In the genomic region with DNA sequence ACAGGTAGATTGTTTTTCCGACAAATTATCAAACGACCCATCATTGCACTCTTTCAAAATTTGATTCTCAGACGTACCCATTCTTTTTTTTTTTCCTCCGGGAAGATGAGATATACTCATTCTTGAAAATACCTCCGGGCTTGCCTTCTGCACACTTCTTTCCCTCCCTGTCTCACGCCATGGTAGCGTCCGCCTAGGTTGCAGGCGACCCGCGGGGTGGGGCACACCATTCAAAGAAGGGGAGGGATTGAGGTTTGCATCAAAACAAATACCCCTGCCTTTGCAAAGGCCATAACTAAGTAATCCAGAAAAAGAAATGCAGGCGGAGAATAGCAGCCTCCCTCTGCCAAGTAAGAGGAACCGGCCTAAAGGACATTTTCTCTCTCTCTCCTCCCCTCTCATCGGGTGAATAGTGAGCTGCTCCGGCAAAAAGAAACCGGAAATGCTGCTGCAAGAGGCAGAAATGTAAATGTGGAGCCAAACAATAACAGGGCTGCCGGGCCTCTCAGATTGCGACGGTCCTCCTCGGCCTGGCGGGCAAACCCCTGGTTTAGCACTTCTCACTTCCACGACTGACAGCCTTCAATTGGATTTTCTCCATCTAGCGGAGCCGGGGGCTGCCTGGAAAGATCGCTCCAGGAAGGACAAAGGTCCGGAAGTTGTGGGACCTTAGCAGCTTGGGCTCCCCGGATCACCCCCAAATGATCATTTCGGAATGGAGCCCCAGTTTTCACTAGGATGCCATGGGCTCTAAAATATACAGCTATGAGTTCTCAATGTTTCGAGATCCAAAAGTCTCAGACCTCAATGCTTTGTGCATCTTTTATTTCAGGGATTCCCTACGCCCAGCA, we compare ENCODE assay signal across 8 cellular contexts. TPM values are rescaled to one million over a fixed set of nuclear protein-coding genes. Genes with fewer than 3 reads are reported as not detected.
DNase-seq lines count a peak whose midpoint lies in the region; ATAC-seq and TF ChIP-seq lines count a peak whose summit lies in the region.

No MANE protein-coding gene starts in this region.

- peak overlapping the region; percentile 99 for H3K27ac ChIP-seq in fibroblast of lung (ENCODE audit: insufficient read depth, low read length)

- peak overlapping the region; percentile 94 for H3K9ac ChIP-seq in fibroblast of lung (ENCODE audit: insufficient read depth, low read length)

- H3K4me1 Mint-ChIP-seq in activated T-cell treated with anti-CD3 and anti-CD28 coated beads, Interleukin-2, amount 50 U/mL, for 72 hours (ENCODE audit: low read depth): peaks cover 48% of the 10 kb centered on the region
- H3K4me1 Mint-ChIP-seq in natural killer cell: peaks cover 34 to 37% of the 10 kb centered on the region in 2 donors
- peaks cover 25 to 46% of the 10 kb centered on the region in 2 donors for H3K4me1 Mint-ChIP-seq in stimulated activated naive B cell treated with anti-CD40 and anti-IgM and Interleukin-4, amounts not matched to agents 10 μg/mL and 1 μg/mL and 100 μg/mL, for 72 hours

- H3K27me3 ChIP-seq in fibroblast of lung (ENCODE audit: control insufficient read depth, insufficient read depth, low read length): no peaks in the 10 kb centered on the region

- H3K27ac Mint-ChIP-seq in activated T-cell treated with anti-CD3 and anti-CD28 coated beads, Interleukin-2, amount 50 U/mL, for 72 hours: peak overlapping the region; percentile 99
- H3K27ac Mint-ChIP-seq in natural killer cell: peak overlapping the region; percentile 96 to 100
- H3K27ac Mint-ChIP-seq in stimulated activated naive B cell treated with anti-CD40 and anti-IgM and Interleukin-4, amounts not matched to agents 10 μg/mL and 1 μg/mL and 100 μg/mL, for 72 hours: peak overlapping the region; percentile 99

- no peaks in the 10 kb centered on the region for H3K9me3 ChIP-seq in fibroblast of lung (ENCODE audit: control insufficient read depth, insufficient read depth, low read depth, low read length)

- no peaks in the 10 kb centered on the region for H3K9me3 Mint-ChIP-seq in activated T-cell treated with anti-CD3 and anti-CD28 coated beads, Interleukin-2, amount 50 U/mL, for 72 hours
- H3K9me3 Mint-ChIP-seq in natural killer cell: no peaks in the 10 kb centered on the region
- no peaks in the 10 kb centered on the region for H3K9me3 Mint-ChIP-seq in stimulated activated naive B cell treated with anti-CD40 and anti-IgM and Interleukin-4, amounts not matched to agents 10 μg/mL and 1 μg/mL and 100 μg/mL, for 72 hours

- DNase-seq in DMS 273 (lab: John Stamatoyannopoulos, UW; ENCODE audit: unreplicated experiment): peak; percentile 90
- peak; percentile 82 to 85 for DNase-seq in activated T-cell treated with anti-CD3 and anti-CD28 coated beads, Interleukin-2, amount 50 U/mL, for 72 hours
- peak; percentile 87 to 91 for DNase-seq in fibroblast of lung (ENCODE audit: low read depth in 2 of 2)
- peak; percentile 76 for DNase-seq in natural killer cell
- peak; percentile 82 for DNase-seq in stimulated activated naive B cell treated with anti-CD40 and anti-IgM and Interleukin-4, amounts not matched to agents 10 μg/mL and 1 μg/mL and 100 μg/mL, for 72 hours

- no peak; the same call in 1 of the 2 replicates for TF ChIP-seq EP300 in Ishikawa (IDR thresholded peaks at IDR 0.05; ENCODE audit: borderline replicate concordance)

- H3K36me3 ChIP-seq in fibroblast of lung (ENCODE audit: control insufficient read depth, insufficient read depth, low read length): no peaks in the 10 kb centered on the region

- intact Hi-C loops in natural killer cell (cut with micrococcal nuclease): loop anchor here (1.0 to 10.0 kb wide), 12 partner anchors 72 to 672 kb away; partner anchors contain the start of genes ACADVL, CYB5D1, DLG4 and FXR2

- ATAC-seq in GM21529 (IDR thresholded peaks at IDR 0.05; ENCODE audit: unreplicated experiment) (peak; percentile 42), natural killer cell (peak; percentile 58 to 71 (median 59))
- ATAC-seq in activated T-cell treated with anti-CD3 and anti-CD28 coated beads, Interleukin-2, amount 50 U/mL, for 72 hours (replicated peaks in 1 of 2): peak; percentile 53 to 54
- ATAC-seq in stimulated activated naive B cell treated with anti-CD40 and anti-IgM and Interleukin-4, amounts not matched to agents 10 μg/mL and 1 μg/mL and 100 μg/mL, for 72 hours (replicated peaks): peak; percentile 48 to 61

- peaks cover 9% of the 10 kb centered on the region for H3K4me1 ChIP-seq in fibroblast of lung (ENCODE audit: control insufficient read depth, extremely low read depth, insufficient read depth, low read length)

- H3K36me3 Mint-ChIP-seq in activated T-cell treated with anti-CD3 and anti-CD28 coated beads, Interleukin-2, amount 50 U/mL, for 72 hours (ENCODE audit: insufficient read depth in 2 of 2): peaks cover 5 to 23% of the 10 kb centered on the region in 2 donors
- H3K36me3 Mint-ChIP-seq in natural killer cell: no peaks in the 10 kb centered on the region
- peaks cover 14 to 38% of the 10 kb centered on the region in 2 donors for H3K36me3 Mint-ChIP-seq in stimulated activated naive B cell treated with anti-CD40 and anti-IgM and Interleukin-4, amounts not matched to agents 10 μg/mL and 1 μg/mL and 100 μg/mL, for 72 hours

- no peaks in the 10 kb centered on the region for H4K20me1 ChIP-seq in fibroblast of lung (ENCODE audit: control insufficient read depth, extremely low read depth, insufficient read depth, low read length)

- peaks cover 28% of the 10 kb centered on the region for H3K79me2 ChIP-seq in fibroblast of lung (ENCODE audit: control insufficient read depth, insufficient read depth, low read length)

- H3K4me3 Mint-ChIP-seq in activated T-cell treated with anti-CD3 and anti-CD28 coated beads, Interleukin-2, amount 50 U/mL, for 72 hours: peak overlapping the region; percentile 88 to 97
- H3K4me3 Mint-ChIP-seq in natural killer cell: peak overlapping the region; percentile 92
- peak overlapping the region; percentile 88 to 91 for H3K4me3 Mint-ChIP-seq in stimulated activated naive B cell treated with anti-CD40 and anti-IgM and Interleukin-4, amounts not matched to agents 10 μg/mL and 1 μg/mL and 100 μg/mL, for 72 hours

- H3K27me3 Mint-ChIP-seq in activated T-cell treated with anti-CD3 and anti-CD28 coated beads, Interleukin-2, amount 50 U/mL, for 72 hours (ENCODE audit: low read depth): no peaks in the 10 kb centered on the region
- H3K27me3 Mint-ChIP-seq in natural killer cell (ENCODE audit: low read depth in 2 of 2): no peaks in the 10 kb centered on the region
- H3K27me3 Mint-ChIP-seq in stimulated activated naive B cell treated with anti-CD40 and anti-IgM and Interleukin-4, amounts not matched to agents 10 μg/mL and 1 μg/mL and 100 μg/mL, for 72 hours: no peaks in the 10 kb centered on the region

- TF ChIP-seq RAD21 in Ishikawa (IDR thresholded peaks at IDR 0.05; ENCODE audit: low read depth): no peak

- no peak for TF ChIP-seq CTCF in fibroblast of lung (conservative IDR thresholded peaks at IDR 0.05 in 1 of 2, IDR thresholded peaks at IDR 0.05 in 1 of 2; ENCODE audit: low read depth in 1 of 2, low read length in 2 of 2)
- TF ChIP-seq CTCF in natural killer cell (IDR thresholded peaks at IDR 0.05): no peak

- no peak overlapping the region for H2AFZ ChIP-seq in fibroblast of lung (ENCODE audit: low read length)

- H3K4me2 ChIP-seq in fibroblast of lung (ENCODE audit: extremely low read depth, insufficient read depth, low read length): peak overlapping the region; percentile 99

- peak overlapping the region; percentile 88 to 98 (median 96) for H3K4me3 ChIP-seq in fibroblast of lung (replicated peaks in 1 of 4; ENCODE audit: control extremely low read depth in 1 of 4, insufficient read depth in 1 of 4, low read depth in 3 of 4, low read length in 4 of 4)

RNA-seq across cellular contexts. Expression of gene TP53, which starts 0.8 kb away (rescaled TPM):
- 227 TPM for polyA plus RNA-seq in PFSK-1 (2012; ENCODE audit: insufficient read length, low read depth)
- total RNA-seq in activated T-cell treated with anti-CD3 and anti-CD28 coated beads, Interleukin-2, amount 50 U/mL, for 72 hours: 100 to 1,000 TPM; 183 to 189 TPM
- total RNA-seq in fibroblast of lung (23.0 and 24.7 TPM in 2 replicates), natural killer cell (10 to 100 TPM; 56.5 to 65.5 (median 62.0) TPM)
- 35.5 and 43.2 TPM in 2 replicates for polyA plus RNA-seq in fibroblast of lung
- 40.7 and 43.3 TPM in 2 replicates for polyA plus RNA-seq in fibroblast of lung (2012)
- 123 and 139 TPM in 2 replicates for polyA minus RNA-seq in fibroblast of lung (ENCODE audit: low replicate concordance)

RNA-seq across cellular contexts. Expression of gene WRAP53, which starts 1.8 kb away (rescaled TPM):
- 48.2 TPM for polyA plus RNA-seq in PFSK-1 (2012; ENCODE audit: insufficient read length, low read depth)
- 10 to 100 TPM; 19.0 to 26.7 TPM for total RNA-seq in activated T-cell treated with anti-CD3 and anti-CD28 coated beads, Interleukin-2, amount 50 U/mL, for 72 hours
- total RNA-seq in fibroblast of lung (2.3 and 3.1 TPM in 2 replicates), natural killer cell (10 to 100 TPM in 2 of 3 donors, 1 to 10 TPM in 1; 9.9 to 12.8 (median 12.0) TPM)
- 3.0 and 7.2 TPM in 2 replicates for polyA plus RNA-seq in fibroblast of lung
- polyA plus RNA-seq in fibroblast of lung (2012): 4.9 and 10.4 TPM in 2 replicates
- polyA minus RNA-seq in fibroblast of lung (ENCODE audit: low replicate concordance): 6.2 and 14.8 TPM in 2 replicates

RNA-seq across cellular contexts. Expression of gene EFNB3, which starts 18.6 kb away (rescaled TPM):
- polyA plus RNA-seq in PFSK-1 (2012; ENCODE audit: insufficient read length, low read depth): 7.4 TPM
- total RNA-seq in activated T-cell treated with anti-CD3 and anti-CD28 coated beads, Interleukin-2, amount 50 U/mL, for 72 hours: not detected
- 0.26 and 0.33 TPM in 2 replicates for total RNA-seq in fibroblast of lung
- polyA plus RNA-seq in fibroblast of lung: 0.51 and 3.7 TPM in 2 replicates
- polyA plus RNA-seq in fibroblast of lung (2012): 0.53 and 3.2 TPM in 2 replicates
- 0.93 and 7.4 TPM in 2 replicates for polyA minus RNA-seq in fibroblast of lung (ENCODE audit: low replicate concordance)
- not detected for total RNA-seq in natural killer cell

RNA-seq across cellular contexts. Expression of gene DNAH2, which starts 31.1 kb away (rescaled TPM):
- polyA plus RNA-seq in PFSK-1 (2012; ENCODE audit: insufficient read length, low read depth): 0.20 TPM
- total RNA-seq in activated T-cell treated with anti-CD3 and anti-CD28 coated beads, Interleukin-2, amount 50 U/mL, for 72 hours: under 1 TPM; 0.05 to 0.07 TPM
- 0.17 and 0.26 TPM in 2 replicates for total RNA-seq in fibroblast of lung
- 0.06 and 0.08 TPM in 2 replicates for polyA plus RNA-seq in fibroblast of lung
- polyA plus RNA-seq in fibroblast of lung (2012): 0.02 and 0.05 TPM in 2 replicates
- 0.07 and 0.43 TPM in 2 replicates for polyA minus RNA-seq in fibroblast of lung (ENCODE audit: low replicate concordance)
- under 1 TPM in 2 of 3 donors, not detected in 1; 0.05 to 0.07 TPM for total RNA-seq in natural killer cell

RNA-seq across cellular contexts. Expression of gene ATP1B2, which starts 35.7 kb away (rescaled TPM):
- polyA plus RNA-seq in PFSK-1 (2012; ENCODE audit: insufficient read length, low read depth): 0.51 TPM
- total RNA-seq in activated T-cell treated with anti-CD3 and anti-CD28 coated beads, Interleukin-2, amount 50 U/mL, for 72 hours: under 1 TPM in 1 of 2 donors, not detected in 1; 0.30 TPM
- total RNA-seq in fibroblast of lung (0.33 TPM in 1 of 2 replicates, not detected in the other), natural killer cell (under 1 TPM in 2 of 3 donors, not detected in 1; 0.18 to 0.19 TPM)
- polyA plus RNA-seq in fibroblast of lung: 0.02 and 0.05 TPM in 2 replicates
- polyA plus RNA-seq in fibroblast of lung (2012): not detected in 2 replicates
- not detected in 2 replicates for polyA minus RNA-seq in fibroblast of lung (ENCODE audit: low replicate concordance)

Comparison
In these comparisons a context has a peak if more than half of its experiments do, and no peak if none do; other contexts are left out.
1. Peak in every context shown above with its lines: DNase-seq, ATAC-seq, H3K4me3 ChIP-seq and H3K27ac ChIP-seq.